Comparison of ENCODE assay signal across 20 cellular contexts in the genomic region with DNA sequence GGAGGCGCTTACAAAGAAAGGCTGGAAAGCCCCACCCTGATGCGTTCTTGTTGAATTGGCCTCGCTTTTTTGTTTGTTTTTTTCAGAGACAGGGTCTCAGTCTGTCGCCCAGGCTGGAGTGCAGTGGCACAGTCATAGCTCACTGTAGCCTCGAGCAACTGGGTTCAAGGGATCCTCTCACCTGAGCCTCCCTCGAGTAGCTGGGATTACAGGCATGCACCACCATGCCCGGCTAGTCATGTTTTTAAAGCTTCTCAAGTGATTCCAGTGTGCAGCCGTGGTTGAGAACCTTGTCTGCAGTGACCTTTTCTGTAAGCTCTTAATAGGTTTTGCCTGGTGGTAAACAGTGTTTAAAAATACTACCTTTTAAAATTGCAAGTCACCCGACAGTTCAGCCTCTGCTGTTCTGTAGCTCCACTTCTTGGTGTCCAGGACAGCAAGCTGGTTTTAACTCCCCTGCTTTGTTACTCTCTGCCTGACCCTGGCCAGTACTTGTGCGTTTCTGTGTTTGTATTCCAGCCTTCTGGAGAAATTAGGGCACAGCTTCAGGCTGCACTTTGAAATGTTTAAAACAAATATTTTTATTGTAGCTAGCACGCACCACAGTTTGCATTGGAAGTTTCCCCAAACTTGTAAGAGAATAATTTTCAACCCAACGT. TPM values are rescaled to one million over a fixed set of nuclear protein-coding genes. Genes with fewer than 3 reads are reported as not detected.
DNase-seq lines count a peak whose midpoint lies in the region; ATAC-seq, FAIRE-seq and TF ChIP-seq lines count a peak whose summit lies in the region.
"Had no signal": no experiment of that assay in that cellular context is flagged by ENCODE, and none has a peak within 500 bp of the region (broad histone marks: within the 10 kb centered on the region; RNA-seq: fewer than 3 reads in every experiment).

No MANE protein-coding gene starts in this region.

- no peak overlapping the region for H2BK15ac ChIP-seq in IMR-90 (ENCODE audit: low read depth, low read length)

- ATAC-seq in IMR-90 (ENCODE audit: low read depth), result peak; percentile 74
- peak; percentile 73 to 82 (median 78) for ATAC-seq in heart left ventricle
- no peak for ATAC-seq in HG02885 (IDR thresholded peaks at IDR 0.05; ENCODE audit: poor library complexity, unreplicated experiment)
- ATAC-seq: activated naive CD4-positive, alpha-beta T cell treated with anti-CD3 and anti-CD28 coated beads, Interleukin-2, amount 50 U/mL, for 72 hours; activated T-cell treated with anti-CD3 and anti-CD28 coated beads, Interleukin-2, amount 50 U/mL, for 72 hours had no signal

- no peak overlapping the region for H3K4ac ChIP-seq in IMR-90 (ENCODE audit: low read depth, low read length)

- H3K18ac ChIP-seq in IMR-90 (ENCODE audit: low read depth, low read length), result no peak overlapping the region

- no peaks in the 10 kb centered on the region for H3K36me3 ChIP-seq in IMR-90 (ENCODE audit: control insufficient read depth, insufficient read depth, low read length)
- peaks cover 0 to 89% (median 61%) of the 10 kb centered on the region in 9 donors for H3K36me3 ChIP-seq in heart left ventricle
- H3K36me3 ChIP-seq in osteoblast (ENCODE audit: insufficient read depth, low read length), result peaks cover 11% of the 10 kb centered on the region
- peaks cover 4% of the 10 kb centered on the region for H3K36me3 ChIP-seq in effector memory CD4-positive, alpha-beta T cell (ENCODE audit: control insufficient read depth, insufficient read depth, low read length)
- H3K36me3 ChIP-seq: neural progenitor cell had no signal

- POLR2A ChIA-PET in IMR-90 (lab: Charles Lee; ENCODE audit: unreplicated experiment), result interaction anchor here (0.5 kb wide), 1 partner anchor 28 kb away, joined by 4 read pairs; no protein-coding TSS in a partner anchor

- CTCF ChIA-PET in IMR-90 (lab: Yijun Ruan, JAX), result interaction anchor here (0.6 kb wide), 2 partner anchors 19 to 167 kb away, joined by 3 to 7 read pairs; no protein-coding TSS in a partner anchor

- no peak overlapping the region for H2BK5ac ChIP-seq in IMR-90 (ENCODE audit: low read depth, low read length, poor library complexity, severe bottlenecking)

- intact Hi-C loops in IMR-90 (cut with micrococcal nuclease) (no loop called here), heart left ventricle (cut with DNase I) (no loop called here)

- no peak for TF ChIP-seq CTCF in IMR-90 (conservative IDR thresholded peaks at IDR 0.05; ENCODE audit: low read depth, low read length)
- no peak for TF ChIP-seq CTCF in heart left ventricle (IDR thresholded peaks at IDR 0.05)
- no peak for TF ChIP-seq CTCF in osteoblast (IDR thresholded peaks at IDR 0.05; ENCODE audit: extremely low read depth, low read depth, low read length)

- H2AK9ac ChIP-seq in IMR-90 (replicated peaks; ENCODE audit: low read depth, low read length, poor library complexity), result no peak overlapping the region

- peaks cover 10% of the 10 kb centered on the region for H3K4me1 ChIP-seq in IMR-90 (ENCODE audit: control insufficient read depth, insufficient read depth, low read length)
- peaks cover 0 to under 1% (median 0%) of the 10 kb centered on the region in 12 donors for H3K4me1 ChIP-seq in heart left ventricle
- H3K4me1 ChIP-seq in osteoblast (ENCODE audit: insufficient read depth, low read length), result peaks cover 4% of the 10 kb centered on the region
- H3K4me1 ChIP-seq in effector memory CD4-positive, alpha-beta T cell (ENCODE audit: control insufficient read depth, insufficient read depth, low read length, poor library complexity, severe bottlenecking), result no peaks in the 10 kb centered on the region
- H3K4me1 ChIP-seq: neural progenitor cell had no signal

- no peak for FAIRE-seq in RCC 7860 (lab: Jason Lieb, UNC)
- FAIRE-seq: endothelial cell of umbilical vein had no signal

- no TSS peak for BruUV-seq in IMR-90 (replicated peaks; lab: Mats Ljungman, UMichigan)

- H2AK5ac ChIP-seq in IMR-90 (ENCODE audit: low read depth, low read length), result no peak overlapping the region

- H3K4me2 ChIP-seq in IMR-90 (ENCODE audit: low read depth, low read length) (no peak overlapping the region; the same call in 1 of the 2 replicates), osteoblast (ENCODE audit: insufficient read depth, low read length) (no peak overlapping the region)
- H3K4me2 ChIP-seq: neural progenitor cell, PC-9 had no signal

- TF ChIP-seq POLR2A in IMR-90 (IDR thresholded peaks at IDR 0.05; ENCODE audit: low read depth, low read length), result no peak
- TF ChIP-seq POLR2A in heart left ventricle (IDR thresholded peaks at IDR 0.05), result no peak

- H3K79me2 ChIP-seq in osteoblast (ENCODE audit: insufficient read depth, low read length), result no peaks in the 10 kb centered on the region

- no peak for DNase-seq in IMR-90
- peak; percentile 78 for DNase-seq in NCI-H82 treated with DMSO at 0.1 percent for 48 hours (lab: John Stamatoyannopoulos, UW; ENCODE audit: unreplicated experiment)
- DNase-seq in heart left ventricle, result no peak
- DNase-seq in osteoblast (ENCODE audit: insufficient read length, low spot score, missing footprints), result peak; percentile 54
- DNase-seq in NCI-H2171 treated with DMSO at 0.1 percent for 48 hours (lab: John Stamatoyannopoulos, UW), result no peak
- DNase-seq in effector memory CD4-positive, alpha-beta T cell, result no peak
- no peak for DNase-seq in RCC 7860 (ENCODE audit: low spot score)
- DNase-seq: activated T-cell treated with anti-CD3 and anti-CD28 coated beads, Interleukin-2, amount 50 U/mL, for 72 hours; CD8-positive, alpha-beta memory T cell; cortex of kidney; DMS79 treated with DMSO at 0.1 percent for 48 hours; H9; NCI-H2029; NCI-H526 treated with DMSO at 0.1 percent for 48 hours; PC-9; stimulated activated CD4-positive, alpha-beta T cell treated with anti-CD3 and anti-CD28 coated beads, Interleukin-15, amount 100 ng/mL, for 24 hours had no signal

- in situ Hi-C loops in IMR-90 (cut with MboI; ENCODE audit: low sequenced_read_pairs), result no loop called here

- no peak overlapping the region for H2BK20ac ChIP-seq in IMR-90 (ENCODE audit: low read depth, low read length)

- no peak overlapping the region for H4K5ac ChIP-seq in IMR-90 (ENCODE audit: low read depth, low read length)

- H3K4me3 ChIP-seq in IMR-90 (ENCODE audit: insufficient read depth, low read depth, low read length) (no peak overlapping the region), heart left ventricle (no peak overlapping the region), osteoblast (ENCODE audit: insufficient read depth, low read length) (no peak overlapping the region)
- no peak overlapping the region for H3K4me3 ChIP-seq in effector memory CD4-positive, alpha-beta T cell (ENCODE audit: insufficient read depth, low read depth, low read length, poor library complexity, severe bottlenecking)
- H3K4me3 ChIP-seq: neural progenitor cell, PC-9 had no signal

- no peak overlapping the region for H3K56ac ChIP-seq in IMR-90 (ENCODE audit: extremely low read depth, insufficient read depth, low read length)

- H3K9me1 ChIP-seq in IMR-90 (ENCODE audit: insufficient read depth, low read length), result 0 out of 2 replicates have a peak, but pooled peaks cover 4% of the 10 kb centered on the region

- TF ChIP-seq RAD21 in IMR-90 (IDR thresholded peaks at IDR 0.05; ENCODE audit: low read length), result no peak

- H3K9me3 ChIP-seq in IMR-90 (ENCODE audit: control insufficient read depth, insufficient read depth, low read length) (no peaks in the 10 kb centered on the region), heart left ventricle (no peaks in the 10 kb centered on the region), osteoblast (ENCODE audit: low read depth, low read length) (no peaks in the 10 kb centered on the region)
- no peaks in the 10 kb centered on the region for H3K9me3 ChIP-seq in effector memory CD4-positive, alpha-beta T cell (ENCODE audit: control insufficient read depth, low read length)

- no peak overlapping the region for H3K9ac ChIP-seq in IMR-90 (ENCODE audit: low read depth, low read length)
- H3K9ac ChIP-seq: neural progenitor cell had no signal

- no peak overlapping the region for H4K8ac ChIP-seq in IMR-90 (ENCODE audit: low read depth in 2 of 2, low read length in 2 of 2)

- no peak overlapping the region; the same call in 1 of the 2 replicates for H3K27ac ChIP-seq in IMR-90 (ENCODE audit: insufficient read depth, low read length)
- H3K27ac ChIP-seq in heart left ventricle, result peak overlapping the region in 6 of 12 donors; percentile 42 to 70 (median 57)
- H3K27ac ChIP-seq in osteoblast (ENCODE audit: low read depth, low read length), result no peak overlapping the region
- H3K27ac ChIP-seq in effector memory CD4-positive, alpha-beta T cell (ENCODE audit: insufficient read depth, low read length, poor library complexity, severe bottlenecking), result no peak overlapping the region
- H3K27ac ChIP-seq: neural progenitor cell, PC-9 had no signal

- WGBS in IMR-90 (ENCODE audit: extremely low coverage in 2 of 2, insufficient read length in 1 of 2), 2 experiments, result 83% methylated on average over 6 of the region's 12 CpGs; no CpG with 5 or more reads in 1 of the 2 experiments
- WGBS in heart left ventricle, 4 donors, result 73 to 91% (median 80%) methylated on average over 12 of the region's 12 CpGs

- H3K14ac ChIP-seq in IMR-90 (replicated peaks; ENCODE audit: low read depth, low read length), result no peak overlapping the region

- H3K79me1 ChIP-seq in IMR-90 (ENCODE audit: low read depth in 1 of 2, low read length in 2 of 2), result no peaks in the 10 kb centered on the region

- H4K20me1 ChIP-seq in IMR-90 (ENCODE audit: insufficient read depth, low read length) (no peaks in the 10 kb centered on the region), osteoblast (ENCODE audit: insufficient read depth, low read length) (no peaks in the 10 kb centered on the region)

- no peak overlapping the region for H2AFZ ChIP-seq in IMR-90 (replicated peaks; ENCODE audit: low read length, poor library complexity)
- H2AFZ ChIP-seq in osteoblast (ENCODE audit: low read length), result no peak overlapping the region
- H2AFZ ChIP-seq: neural progenitor cell, PC-9 had no signal

- H3K23ac ChIP-seq in IMR-90 (ENCODE audit: low read depth, low read length), result no peak overlapping the region

- no peak overlapping the region for H4K91ac ChIP-seq in IMR-90 (ENCODE audit: insufficient read depth, low read depth, low read length)

- no peak overlapping the region for H2BK120ac ChIP-seq in IMR-90 (ENCODE audit: low read depth, low read length)

- H3K27me3 ChIP-seq in IMR-90 (ENCODE audit: control insufficient read depth, insufficient read depth, low read length) (no peaks in the 10 kb centered on the region), heart left ventricle (no peaks in the 10 kb centered on the region), osteoblast (ENCODE audit: insufficient read depth, low read length) (no peaks in the 10 kb centered on the region)
- H3K27me3 ChIP-seq in effector memory CD4-positive, alpha-beta T cell (replicated peaks; ENCODE audit: control insufficient read depth, insufficient read depth, low read length, poor library complexity, severe bottlenecking), result no peaks in the 10 kb centered on the region
- H3K27me3 ChIP-seq: neural progenitor cell had no signal

- dilution Hi-C loops in IMR-90 (cut with HindIII; ENCODE audit: low sequenced_read_pairs, unreplicated experiment), result no loop called here

RNA-seq across cellular contexts. Expression of a gene that starts 54.4 kb away (rescaled TPM):
- total RNA-seq in IMR-90 (2012; rRNA removed) (16.7 and 16.9 TPM in 2 replicates), heart left ventricle (10 to 100 TPM; 10.0 to 21.8 (median 15.8) TPM), osteoblast (17.7 and 18.6 TPM in 2 replicates)
- polyA plus RNA-seq in IMR-90 (2012; rRNA removed) (9.8 and 13.2 TPM in 2 replicates), heart left ventricle (10 to 100 TPM in 1 of 2 donors, 1 to 10 TPM in 1; 2.1 to 13.6 TPM)
- 5.0 and 5.4 TPM in 2 replicates for polyA plus RNA-seq in IMR-90 (2012; cell fraction: cytosol; rRNA removed)
- 2.5 and 6.6 TPM in 2 replicates for polyA plus RNA-seq in IMR-90 (2012; cell fraction: nucleus; rRNA removed; ENCODE audit: low replicate concordance)

RNA-seq across cellular contexts. Expression of a gene that starts 54.7 kb away (rescaled TPM):
- total RNA-seq in IMR-90 (2012; rRNA removed) (33.5 and 82.8 TPM in 2 replicates), heart left ventricle (10 to 100 TPM; 41.3 to 83.0 (median 64.7) TPM), osteoblast (102 and 113 TPM in 2 replicates)
- polyA plus RNA-seq in IMR-90 (2012; rRNA removed) (37.1 and 37.4 TPM in 2 replicates), heart left ventricle (10 to 100 TPM; 20.9 to 47.2 TPM)
- 9.5 and 16.0 TPM in 2 replicates for polyA plus RNA-seq in IMR-90 (2012; cell fraction: cytosol; rRNA removed)
- polyA plus RNA-seq in IMR-90 (2012; cell fraction: nucleus; rRNA removed; ENCODE audit: low replicate concordance), result 5.2 and 18.1 TPM in 2 replicates

RNA-seq across cellular contexts. Expression of a gene that starts 54.8 kb away (rescaled TPM):
- total RNA-seq in IMR-90 (2012; rRNA removed), result 10.8 and 22.2 TPM in 2 replicates
- polyA plus RNA-seq in IMR-90 (2012; rRNA removed), result 11.3 and 14.1 TPM in 2 replicates
- polyA plus RNA-seq in IMR-90 (2012; cell fraction: cytosol; rRNA removed), result 2.7 and 4.9 TPM in 2 replicates
- 0.97 and 4.4 TPM in 2 replicates for polyA plus RNA-seq in IMR-90 (2012; cell fraction: nucleus; rRNA removed; ENCODE audit: low replicate concordance)
- total RNA-seq in heart left ventricle, result 10 to 100 TPM in 8 of 9 donors, 1 to 10 TPM in 1; 7.1 to 15.0 (median 13.7) TPM
- 10 to 100 TPM; 13.2 to 22.5 TPM for polyA plus RNA-seq in heart left ventricle
- total RNA-seq in osteoblast, result 11.9 and 13.0 TPM in 2 replicates

Comparison
In these comparisons a context has a peak if more than half of its experiments do, and no peak if none do; other contexts are left out.
1. DNase-seq: peak in NCI-H82 treated with DMSO at 0.1 percent for 48 hours (single experiment) and osteoblast (single experiment); none in IMR-90 (single experiment), heart left ventricle (0 of 5), NCI-H2171 treated with DMSO at 0.1 percent for 48 hours (single experiment), effector memory CD4-positive, alpha-beta T cell (0 of 3) and RCC 7860 (single experiment).